1 cellular context compared by ENCODE assay signal in the genomic region with DNA sequence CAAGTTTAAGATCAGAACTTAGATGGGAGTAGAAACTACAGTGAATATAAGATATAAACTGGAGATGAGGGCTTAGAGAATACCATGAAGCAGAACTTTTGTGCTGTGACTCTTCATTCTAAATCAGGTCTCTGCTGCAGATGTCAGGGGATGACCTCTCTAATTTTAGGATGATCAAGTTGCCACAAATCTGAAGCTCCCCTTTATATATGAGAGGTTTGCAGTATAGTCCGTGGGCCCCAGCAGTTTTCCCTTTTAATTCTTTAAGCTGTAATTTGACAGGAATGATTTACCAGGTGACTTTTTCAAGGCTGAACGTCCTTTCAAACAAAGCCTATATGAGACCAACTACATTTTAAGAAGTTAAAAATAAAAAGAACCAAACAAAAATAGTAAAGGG.
TF ChIP-seq lines count a peak whose summit lies in the region.

No MANE protein-coding gene starts in this region.

TF ChIP-seq in IMR-90, 13 proteins besides CTCF, POLR2A, EP300 and RAD21:
- no peak for TF ChIP-seq BHLHE40 (IDR thresholded peaks at IDR 0.05; ENCODE audit: low read depth, low read length)
- no peak for TF ChIP-seq CEBPB (IDR thresholded peaks at IDR 0.05; ENCODE audit: low read depth, low read length)
- TF ChIP-seq, protein P1, sequence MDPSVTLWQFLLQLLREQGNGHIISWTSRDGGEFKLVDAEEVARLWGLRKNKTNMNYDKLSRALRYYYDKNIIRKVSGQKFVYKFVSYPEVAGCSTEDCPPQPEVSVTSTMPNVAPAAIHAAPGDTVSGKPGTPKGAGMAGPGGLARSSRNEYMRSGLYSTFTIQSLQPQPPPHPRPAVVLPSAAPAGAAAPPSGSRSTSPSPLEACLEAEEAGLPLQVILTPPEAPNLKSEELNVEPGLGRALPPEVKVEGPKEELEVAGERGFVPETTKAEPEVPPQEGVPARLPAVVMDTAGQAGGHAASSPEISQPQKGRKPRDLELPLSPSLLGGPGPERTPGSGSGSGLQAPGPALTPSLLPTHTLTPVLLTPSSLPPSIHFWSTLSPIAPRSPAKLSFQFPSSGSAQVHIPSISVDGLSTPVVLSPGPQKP (IDR thresholded peaks at IDR 0.05; ENCODE audit: borderline replicate concordance, low read depth, low read length) = no peak
- no peak for TF ChIP-seq FOS (IDR thresholded peaks at IDR 0.05; ENCODE audit: low read depth, low read length)
- TF ChIP-seq RCOR1 (IDR thresholded peaks at IDR 0.05; ENCODE audit: insufficient replicate concordance, low read length) = no peak
- no peak for TF ChIP-seq MAFK (IDR thresholded peaks at IDR 0.05; ENCODE audit: low read depth, low read length)
- no peak for TF ChIP-seq SMC3 (IDR thresholded peaks at IDR 0.05; ENCODE audit: low read depth, low read length)
- TF ChIP-seq, protein P2, sequence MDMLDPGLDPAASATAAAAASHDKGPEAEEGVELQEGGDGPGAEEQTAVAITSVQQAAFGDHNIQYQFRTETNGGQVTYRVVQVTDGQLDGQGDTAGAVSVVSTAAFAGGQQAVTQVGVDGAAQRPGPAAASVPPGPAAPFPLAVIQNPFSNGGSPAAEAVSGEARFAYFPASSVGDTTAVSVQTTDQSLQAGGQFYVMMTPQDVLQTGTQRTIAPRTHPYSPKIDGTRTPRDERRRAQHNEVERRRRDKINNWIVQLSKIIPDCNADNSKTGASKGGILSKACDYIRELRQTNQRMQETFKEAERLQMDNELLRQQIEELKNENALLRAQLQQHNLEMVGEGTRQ (IDR thresholded peaks at IDR 0.05; ENCODE audit: low read depth, low read length) = no peak
- no peak for TF ChIP-seq RFX5 (IDR thresholded peaks at IDR 0.05; ENCODE audit: low read depth, low read length)
- no peak for TF ChIP-seq NFE2L2 (IDR thresholded peaks at IDR 0.05; ENCODE audit: low read depth, low read length)
- no peak for TF ChIP-seq CHD1 (IDR thresholded peaks at IDR 0.05; ENCODE audit: low read depth, low read length)
- no peak for TF ChIP-seq MAZ (IDR thresholded peaks at IDR 0.05; ENCODE audit: borderline replicate concordance, low read depth, low read length)
- no peak for TF ChIP-seq MXI1 (IDR thresholded peaks at IDR 0.05; ENCODE audit: borderline replicate concordance, low read depth, low read length)
